In the genomic region with DNA sequence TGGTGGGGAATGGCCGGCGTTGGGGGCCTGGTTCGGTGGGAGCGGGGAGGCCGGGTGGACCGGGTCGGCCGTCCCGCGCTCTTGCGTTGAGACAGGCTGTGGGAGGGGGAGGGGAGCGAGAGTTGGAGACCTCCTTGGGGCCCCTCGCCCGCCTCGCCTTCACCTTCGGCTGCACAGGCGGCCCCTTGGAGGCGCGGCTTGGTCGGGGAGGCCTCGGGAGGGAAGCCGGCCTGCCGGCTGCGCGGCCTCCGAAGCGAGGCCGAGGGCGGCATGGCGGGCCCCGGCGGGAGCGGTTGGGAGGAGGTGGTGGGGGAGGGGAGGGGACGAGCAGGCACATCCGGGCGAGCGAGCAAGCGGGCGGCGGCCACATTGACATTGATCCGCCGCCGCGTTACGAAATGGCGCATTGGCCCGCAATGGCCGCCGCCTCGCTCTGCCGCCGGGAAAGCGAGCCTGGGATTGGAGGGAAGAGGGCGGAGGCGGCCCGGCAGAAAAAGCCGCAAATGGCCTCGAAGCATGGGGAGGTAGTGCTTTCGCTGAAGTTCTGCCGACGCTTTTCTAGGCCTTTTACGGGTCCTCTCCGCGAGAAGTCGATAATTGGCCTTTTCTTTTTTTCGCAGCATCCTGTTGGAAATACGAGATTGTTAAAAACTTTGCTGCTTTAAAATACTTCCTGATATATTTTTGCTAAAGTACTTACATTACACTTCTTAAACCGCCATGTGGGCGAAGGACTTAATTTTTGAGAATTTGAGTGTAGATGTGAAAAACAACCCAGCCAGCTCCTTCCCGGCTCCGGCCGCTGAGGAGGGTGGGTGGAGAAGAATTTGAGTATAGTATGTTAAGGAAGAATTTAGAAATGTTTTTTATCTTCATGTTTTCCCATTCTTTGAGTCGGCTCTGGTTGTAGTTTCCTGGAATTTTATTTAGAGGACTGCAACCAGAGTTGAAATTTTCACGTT, we compare ENCODE assay signal across 8 cellular contexts. TPM values are rescaled to one million over a fixed set of nuclear protein-coding genes. Genes with fewer than 3 reads are reported as not detected.
A peak's percentile ranks its signal among the peaks of the same experiment; 100 is the strongest.
DNase-seq lines count a peak whose midpoint lies in the region; ATAC-seq and TF ChIP-seq lines count a peak whose summit lies in the region.

No MANE protein-coding gene starts in this region.

- TF ChIP-seq POLR2A in GM19099 (IDR thresholded peaks at IDR 0.05; ENCODE audit: extremely low read depth, insufficient read length, low read depth) = peak; percentile 60

- DNase-seq in Ammon's horn (ENCODE audit: low spot score) (peak; percentile 86), NCI-H446 treated with DMSO at 0.1 percent for 48 hours (lab: John Stamatoyannopoulos, UW) (peak; percentile 68), cerebellum (ENCODE audit: low spot score) (peak; percentile 81)
- DNase-seq in activated CD4-positive, alpha-beta T cell treated with anti-CD3 and anti-CD28 coated beads for 1 hour = peak; percentile 81
- DNase-seq in stimulated activated CD4-positive, alpha-beta T cell treated with anti-CD3 and anti-CD28 coated beads, Interleukin-1b, Interleukin-23, amount 100 ng/mL, for 1 hour (ENCODE audit: low read depth in 2 of 2) = peak; percentile 73 to 88

- no peaks in the 10 kb centered on the region for H3K27me3 ChIP-seq in layer of hippocampus (ENCODE audit: control insufficient read depth, insufficient read depth, low read length)

- ATAC-seq in HG03354 (IDR thresholded peaks at IDR 0.05; ENCODE audit: poor library complexity, severe bottlenecking, unreplicated experiment) = peak; percentile 58

- peak overlapping the region; percentile 95 for H3K27ac ChIP-seq in layer of hippocampus (ENCODE audit: low read depth, low read length)

RNA-seq across cellular contexts. Expression of gene HNRNPA3, which starts 0.6 kb away (rescaled TPM):
- 110 TPM for total RNA-seq in cerebellum

RNA-seq across cellular contexts. Expression of gene NFE2L2, which starts 51.4 kb away (rescaled TPM):
- 21.1 TPM for total RNA-seq in cerebellum

Comparison
In these comparisons a context has a peak if more than half of its experiments do, and no peak if none do; other contexts are left out.
1. Peak in every context shown above with its lines: DNase-seq, ATAC-seq and H3K27ac ChIP-seq.